8 cellular contexts compared by ENCODE assay signal in genomic region chr1:158095737-158096335, GRCh38.
DNase-seq lines count a peak whose midpoint lies in the region; TF ChIP-seq lines count a peak whose summit lies in the region.

No MANE protein-coding gene starts in this region.

- H3K9ac ChIP-seq in adipocyte (ENCODE audit: low read length): no peak overlapping the region

- H3K27ac Mint-ChIP-seq in type B pancreatic cell: no peak overlapping the region

- H3K4me3 Mint-ChIP-seq in type B pancreatic cell: no peak overlapping the region

- no peaks in the 10 kb centered on the region for H3K9me3 ChIP-seq in adipocyte (ENCODE audit: control insufficient read depth, low read length)

- H3K27me3 Mint-ChIP-seq in type B pancreatic cell: no peaks in the 10 kb centered on the region

- H3K4me3 ChIP-seq in LNCaP clone FGC (ENCODE audit: low read depth, low read length) (no peak overlapping the region), adipocyte (ENCODE audit: low read length) (no peak overlapping the region)

- peaks cover 8% of the 10 kb centered on the region for H3K36me3 Mint-ChIP-seq in type B pancreatic cell

- peaks cover 24% of the 10 kb centered on the region for H3K4me1 ChIP-seq in adipocyte (ENCODE audit: control insufficient read depth, insufficient read depth, low read length)

- H3K27me3 ChIP-seq in adipocyte (replicated peaks; ENCODE audit: control insufficient read depth, insufficient read depth, low read length): no peaks in the 10 kb centered on the region

- intact Hi-C loops in posterior vena cava (cut with DNase I): loop anchor here in 1 of 2 donors (10.0 kb wide), 1 partner anchor 501 kb away; the partner anchor contains the start of gene FCRL4

- DNase-seq in stimulated activated CD4-positive, alpha-beta T cell treated with anti-CD3 and anti-CD28 coated beads, Interleukin-15, amount 100 ng/mL, for 24 hours: peak; percentile 36
- DNase-seq in stimulated activated CD4-positive, alpha-beta T cell treated with anti-CD3 and anti-CD28 coated beads, Interleukin-4, amount 100 ng/mL, for 24 hours: no peak
- no peak for DNase-seq in LNCaP clone FGC (ENCODE audit: low read depth)
- DNase-seq in adipocyte (ENCODE audit: low read depth): peak; percentile 39
- peak; percentile 27 for DNase-seq in iris pigment epithelial cell (ENCODE audit: low read depth)
- no peak for DNase-seq in type B pancreatic cell (ENCODE audit: extremely low spot score, unreplicated experiment)
- no peak for DNase-seq in stimulated activated naive CD4-positive, alpha-beta T cell treated with Interleukin-2 at 50 U/mL for 16 hours (lab: John Stamatoyannopoulos, UW)
- no peak for DNase-seq in posterior vena cava (ENCODE audit: low spot score)

- H3K36me3 ChIP-seq in adipocyte (ENCODE audit: control insufficient read depth, insufficient read depth, low read length, severe bottlenecking): peaks cover 61% of the 10 kb centered on the region

- no peaks in the 10 kb centered on the region for H3K4me1 Mint-ChIP-seq in type B pancreatic cell (ENCODE audit: unreplicated experiment)

- no peaks in the 10 kb centered on the region for H3K9me3 Mint-ChIP-seq in type B pancreatic cell

- TF ChIP-seq CTCF in LNCaP clone FGC (IDR thresholded peaks at IDR 0.05; ENCODE audit: control insufficient read depth, extremely low read depth, insufficient read depth): peak; percentile 41
- TF ChIP-seq CTCF in type B pancreatic cell (conservative IDR thresholded peaks at IDR 0.05): peak; percentile 77

Comparison
In these comparisons a context has a peak if more than half of its experiments do, and no peak if none do; other contexts are left out.
1. DNase-seq: peak in stimulated activated CD4-positive, alpha-beta T cell treated with anti-CD3 and anti-CD28 coated beads, Interleukin-15, amount 100 ng/mL, for 24 hours (single experiment), adipocyte (single experiment) and iris pigment epithelial cell (single experiment); none in stimulated activated CD4-positive, alpha-beta T cell treated with anti-CD3 and anti-CD28 coated beads, Interleukin-4, amount 100 ng/mL, for 24 hours (single experiment), LNCaP clone FGC (single experiment), type B pancreatic cell (single experiment), stimulated activated naive CD4-positive, alpha-beta T cell treated with Interleukin-2 at 50 U/mL for 16 hours (single experiment) and posterior vena cava (single experiment).